1 cellular context compared by ENCODE assay signal in the genomic region with DNA sequence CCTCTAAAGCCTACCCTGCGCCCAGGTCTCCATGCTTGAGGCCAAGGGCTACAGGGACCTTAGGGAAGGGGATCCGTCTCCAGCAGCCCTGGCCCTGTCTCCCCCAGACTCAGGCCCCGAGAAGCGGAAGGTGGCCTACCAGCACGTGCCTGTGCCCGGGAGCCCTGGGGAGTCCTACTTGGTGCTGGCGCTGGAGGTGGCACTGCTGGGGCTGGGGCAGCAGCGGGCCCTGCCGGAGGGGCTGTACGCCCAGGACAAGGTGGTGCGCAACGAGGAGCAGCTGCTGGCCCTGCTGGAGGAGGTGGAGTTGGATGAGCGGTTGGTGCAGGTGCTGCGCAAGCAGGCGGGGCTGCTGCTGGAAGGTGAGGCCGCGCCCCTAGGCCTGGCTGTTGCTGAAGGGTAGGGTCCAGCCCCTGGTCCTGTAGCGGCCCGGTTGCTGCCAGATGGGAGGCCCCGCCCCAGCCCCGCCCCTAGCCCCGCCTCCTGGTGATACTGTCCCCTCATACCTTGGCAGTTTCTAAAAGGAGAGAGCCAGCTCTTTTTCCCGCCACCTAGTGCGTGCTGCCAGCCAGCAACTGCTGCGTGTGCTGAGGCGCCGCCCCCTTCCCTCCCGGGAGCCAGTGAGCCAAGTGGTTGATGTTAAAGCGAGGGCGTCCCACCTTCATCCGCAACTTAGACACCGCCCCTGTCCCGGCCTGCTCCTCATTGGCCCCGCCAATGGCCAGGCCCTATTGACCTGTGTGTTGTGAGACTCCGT.
TF ChIP-seq lines count a peak whose summit lies in the region.

No MANE protein-coding gene starts in this region.

TF ChIP-seq in GM12878, 131 proteins besides CTCF, POLR2A, EP300 and RAD21:
- TF ChIP-seq WRNIP1 (IDR thresholded peaks at IDR 0.05; ENCODE audit: borderline replicate concordance, low read depth, low read length) (no peak), SPI1 (IDR thresholded peaks at IDR 0.05; ENCODE audit: borderline replicate concordance, insufficient read depth, low read depth, low read length) (no peak), CBX3 (IDR thresholded peaks at IDR 0.05; ENCODE audit: borderline replicate concordance, low read depth) (no peak), MYC (IDR thresholded peaks at IDR 0.05; ENCODE audit: insufficient read depth, insufficient read length, insufficient replicate concordance, low read length, severe bottlenecking) (no peak), CREM (IDR thresholded peaks at IDR 0.05; ENCODE audit: low read depth) (no peak), RAD51 (IDR thresholded peaks at IDR 0.05) (no peak), NR2F1 (conservative IDR thresholded peaks at IDR 0.05) (no peak), DPF2 (IDR thresholded peaks at IDR 0.05) (no peak), STAT3 (IDR thresholded peaks at IDR 0.05; ENCODE audit: low read depth, low read length) (no peak), NFYA (IDR thresholded peaks at IDR 0.05; ENCODE audit: borderline replicate concordance, low read depth, low read length) (no peak), ASH2L (IDR thresholded peaks at IDR 0.05; ENCODE audit: borderline replicate concordance, low read depth) (no peak)
- TF ChIP-seq, protein P1, sequence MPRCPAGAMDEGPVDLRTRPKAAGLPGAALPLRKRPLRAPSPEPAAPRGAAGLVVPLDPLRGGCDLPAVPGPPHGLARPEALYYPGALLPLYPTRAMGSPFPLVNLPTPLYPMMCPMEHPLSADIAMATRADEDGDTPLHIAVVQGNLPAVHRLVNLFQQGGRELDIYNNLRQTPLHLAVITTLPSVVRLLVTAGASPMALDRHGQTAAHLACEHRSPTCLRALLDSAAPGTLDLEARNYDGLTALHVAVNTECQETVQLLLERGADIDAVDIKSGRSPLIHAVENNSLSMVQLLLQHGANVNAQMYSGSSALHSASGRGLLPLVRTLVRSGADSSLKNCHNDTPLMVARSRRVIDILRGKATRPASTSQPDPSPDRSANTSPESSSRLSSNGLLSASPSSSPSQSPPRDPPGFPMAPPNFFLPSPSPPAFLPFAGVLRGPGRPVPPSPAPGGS (IDR thresholded peaks at IDR 0.05; ENCODE audit: borderline replicate concordance, insufficient read depth, low read depth, low read length, poor library complexity, severe bottlenecking), result no peak
- TF ChIP-seq, protein P2, sequence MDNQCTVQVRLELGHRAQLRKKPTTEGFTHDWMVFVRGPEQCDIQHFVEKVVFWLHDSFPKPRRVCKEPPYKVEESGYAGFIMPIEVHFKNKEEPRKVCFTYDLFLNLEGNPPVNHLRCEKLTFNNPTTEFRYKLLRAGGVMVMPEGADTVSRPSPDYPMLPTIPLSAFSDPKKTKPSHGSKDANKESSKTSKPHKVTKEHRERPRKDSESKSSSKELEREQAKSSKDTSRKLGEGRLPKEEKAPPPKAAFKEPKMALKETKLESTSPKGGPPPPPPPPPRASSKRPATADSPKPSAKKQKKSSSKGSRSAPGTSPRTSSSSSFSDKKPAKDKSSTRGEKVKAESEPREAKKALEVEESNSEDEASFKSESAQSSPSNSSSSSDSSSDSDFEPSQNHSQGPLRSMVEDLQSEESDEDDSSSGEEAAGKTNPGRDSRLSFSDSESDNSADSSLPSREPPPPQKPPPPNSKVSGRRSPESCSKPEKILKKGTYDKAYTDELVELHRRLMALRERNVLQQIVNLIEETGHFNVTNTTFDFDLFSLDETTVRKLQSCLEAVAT (IDR thresholded peaks at IDR 0.05), result no peak
- TF ChIP-seq, protein P3, sequence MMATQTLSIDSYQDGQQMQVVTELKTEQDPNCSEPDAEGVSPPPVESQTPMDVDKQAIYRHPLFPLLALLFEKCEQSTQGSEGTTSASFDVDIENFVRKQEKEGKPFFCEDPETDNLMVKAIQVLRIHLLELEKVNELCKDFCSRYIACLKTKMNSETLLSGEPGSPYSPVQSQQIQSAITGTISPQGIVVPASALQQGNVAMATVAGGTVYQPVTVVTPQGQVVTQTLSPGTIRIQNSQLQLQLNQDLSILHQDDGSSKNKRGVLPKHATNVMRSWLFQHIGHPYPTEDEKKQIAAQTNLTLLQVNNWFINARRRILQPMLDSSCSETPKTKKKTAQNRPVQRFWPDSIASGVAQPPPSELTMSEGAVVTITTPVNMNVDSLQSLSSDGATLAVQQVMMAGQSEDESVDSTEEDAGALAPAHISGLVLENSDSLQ (IDR thresholded peaks at IDR 0.05), result no peak
- TF ChIP-seq, protein P4, sequence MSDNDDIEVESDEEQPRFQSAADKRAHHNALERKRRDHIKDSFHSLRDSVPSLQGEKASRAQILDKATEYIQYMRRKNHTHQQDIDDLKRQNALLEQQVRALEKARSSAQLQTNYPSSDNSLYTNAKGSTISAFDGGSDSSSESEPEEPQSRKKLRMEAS (IDR thresholded peaks at IDR 0.05; ENCODE audit: low read depth, low read length), result no peak
